ENCODE assay signal across 7 cellular contexts in the genomic region with DNA sequence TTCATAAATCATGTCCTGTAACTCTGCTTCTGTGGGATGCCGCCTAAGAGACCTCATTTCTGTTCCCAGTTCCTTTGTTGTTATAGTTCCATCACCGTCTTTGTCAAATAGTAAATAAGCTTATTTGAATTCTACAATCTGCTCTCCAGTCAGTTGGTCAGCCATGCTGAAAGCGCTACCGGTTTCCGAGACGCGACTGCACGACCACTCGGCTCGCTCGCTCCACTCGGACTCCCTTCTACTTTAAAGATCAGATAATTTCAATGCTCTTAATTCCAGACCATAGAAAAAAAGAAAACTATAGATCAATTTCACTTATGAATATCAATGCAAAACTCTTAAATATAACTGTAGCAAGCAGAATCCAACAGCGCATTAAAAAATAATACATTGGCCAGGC.
"Had no signal": no experiment of that assay in that cellular context is flagged by ENCODE, and none has a peak within 500 bp of the region (broad histone marks: within the 10 kb centered on the region; RNA-seq: fewer than 3 reads in every experiment).

No MANE protein-coding gene starts in this region.

- FAIRE-seq: HepG2 had no signal

- H3K27ac Mint-ChIP-seq: H9, IgD-negative memory B cell had no signal

- H3K9me3 Mint-ChIP-seq: H9 had no signal

- H3K27ac ChIP-seq: HL-60 had no signal

- ATAC-seq: HepG2 had no signal

- H3K4me3 Mint-ChIP-seq: H9, IgD-negative memory B cell had no signal

- H3K4me1 Mint-ChIP-seq: H9 had no signal

- DNase-seq: GOT3, H9, HCEC 1CT, KBM-7 had no signal

- H3K36me3 Mint-ChIP-seq: IgD-negative memory B cell had no signal
